ENCODE assay signal across 28 cellular contexts in genomic region chr4:85637778-85638177, GRCh38.
"Had no signal": no experiment of that assay in that cellular context is flagged by ENCODE, and none has a peak within 500 bp of the region (broad histone marks: within the 10 kb centered on the region; RNA-seq: fewer than 3 reads in every experiment).

No MANE protein-coding gene starts in this region.

- H3K9me3 ChIP-seq: body of pancreas, pancreas, prostate gland, sigmoid colon, suprapubic skin, tibial artery, upper lobe of right lung had no signal

- H3K4me3 Mint-ChIP-seq: activated B cell treated with CpG ODN at 0.5 μM for 24 hours; activated CD8-positive, alpha-beta T cell treated with anti-CD3 and anti-CD28 coated beads for 36 hours; activated T-cell treated with anti-CD3 and anti-CD28 coated beads, Interleukin-2, amount 50 U/mL, for 4 hours; activated T-helper 17 cell treated with anti-CD3 and anti-CD28 coated beads, Interleukin-2, amount 50 U/mL, for 72 hours; naive thymus-derived CD4-positive, alpha-beta T cell; neural crest cell had no signal

- H3K27ac Mint-ChIP-seq: activated B cell treated with CpG ODN at 0.5 μM for 24 hours; activated CD8-positive, alpha-beta T cell treated with anti-CD3 and anti-CD28 coated beads for 36 hours; activated T-helper 17 cell treated with anti-CD3 and anti-CD28 coated beads, Interleukin-2, amount 50 U/mL, for 72 hours; naive thymus-derived CD4-positive, alpha-beta T cell had no signal

- H3K27ac ChIP-seq: body of pancreas, pancreas, prostate gland, sigmoid colon, suprapubic skin, tibial artery, upper lobe of right lung had no signal

- H3K4me1 ChIP-seq: prostate gland, sigmoid colon, tibial artery, upper lobe of right lung had no signal

- DNase-seq: activated B cell treated with CpG ODN at 0.5 μM for 24 hours; activated CD4-positive, alpha-beta T cell treated with anti-CD3 and anti-CD28 coated beads, Interleukin-2, amount 50 U/mL, for 1 hour; activated CD8-positive, alpha-beta T cell treated with anti-CD3 and anti-CD28 coated beads for 36 hours; activated gamma-delta T cell treated with Interleukin-2 at 50 U/mL for 16 hours; activated naive CD4-positive, alpha-beta T cell treated with anti-CD3 and anti-CD28 coated beads, Interleukin-2, amount 50 U/mL, for 16 hours; activated T-cell treated with anti-CD3 and anti-CD28 coated beads, Interleukin-2, amount 50 U/mL, for 4 hours; amygdala; body of pancreas; cerebellar nuclear complex; foreskin fibroblast; left cardiac atrium; left ventricle myocardium superior; naive thymus-derived CD4-positive, alpha-beta T cell; nucleus accumbens; pancreas; retina; sigmoid colon; stimulated activated CD4-positive, alpha-beta T cell treated with anti-CD3 and anti-CD28 coated beads, Interleukin-15, amount 100 ng/mL, for 24 hours; stimulated activated CD4-positive, alpha-beta T cell treated with anti-CD3 and anti-CD28 coated beads, Interleukin-2, amount 100 ng/mL, for 24 hours; stimulated activated naive CD4-positive, alpha-beta T cell; tibial artery; upper lobe of right lung had no signal

- H3K4me1 Mint-ChIP-seq: activated T-helper 17 cell treated with anti-CD3 and anti-CD28 coated beads, Interleukin-2, amount 50 U/mL, for 72 hours; neural crest cell had no signal

- H3K27me3 Mint-ChIP-seq: activated B cell treated with CpG ODN at 0.5 μM for 24 hours; activated T-helper 17 cell treated with anti-CD3 and anti-CD28 coated beads, Interleukin-2, amount 50 U/mL, for 72 hours; naive thymus-derived CD4-positive, alpha-beta T cell had no signal

- H3K4me3 ChIP-seq: body of pancreas, pancreas, prostate gland, sigmoid colon, suprapubic skin, tibial artery, upper lobe of right lung had no signal

- H3K36me3 Mint-ChIP-seq: naive thymus-derived CD4-positive, alpha-beta T cell had no signal

- H3K9me3 Mint-ChIP-seq: activated B cell treated with CpG ODN at 0.5 μM for 24 hours; activated CD8-positive, alpha-beta T cell treated with anti-CD3 and anti-CD28 coated beads for 36 hours; activated T-helper 17 cell treated with anti-CD3 and anti-CD28 coated beads, Interleukin-2, amount 50 U/mL, for 72 hours; neural crest cell had no signal

- FAIRE-seq: endothelial cell of umbilical vein, islet of Langerhans, pancreas had no signal

- H3K36me3 ChIP-seq: pancreas, prostate gland, sigmoid colon, suprapubic skin, tibial artery, upper lobe of right lung had no signal

- H3K27me3 ChIP-seq: body of pancreas, pancreas, sigmoid colon, suprapubic skin, tibial artery, upper lobe of right lung had no signal
